8 cellular contexts compared by ENCODE assay signal in genomic region chr2:43228782-43229659, GRCh38. TPM values are rescaled to one million over a fixed set of nuclear protein-coding genes. Genes with fewer than 3 reads are reported as not detected.
A peak's percentile ranks its signal among the peaks of the same experiment; 100 is the strongest.
DNase-seq lines count a peak whose midpoint lies in the region; ATAC-seq and TF ChIP-seq lines count a peak whose summit lies in the region.
"Had no signal": no experiment of that assay in that cellular context is flagged by ENCODE, and none has a peak within 500 bp of the region (broad histone marks: within the 10 kb centered on the region; RNA-seq: fewer than 3 reads in every experiment).

No MANE protein-coding gene starts in this region.

- H4K20me1 ChIP-seq in GM23338 (replicated peaks; ENCODE audit: insufficient read depth): peaks cover under 1% of the 10 kb centered on the region; the same call in 1 of the 2 replicates

- ATAC-seq in GM23338: no peak
- peak; percentile 9 for ATAC-seq in T-helper 17 cell
- ATAC-seq in esophagus mucosa: no peak
- ATAC-seq in activated CD4-positive, CD25-positive, alpha-beta regulatory T cell treated with anti-CD3 and anti-CD28 coated beads, Interleukin-2, amount 50 U/mL, for 24 hours: no peak

- H3K4me1 Mint-ChIP-seq in GM23338: peaks cover 35% of the 10 kb centered on the region
- H3K4me1 Mint-ChIP-seq in T-helper 17 cell: peaks cover 18% of the 10 kb centered on the region

- H3K4me2 ChIP-seq in GM23338: 0 out of 2 replicates have a peak overlapping the region, but pooled peaks have one; percentile 79

- no peak for TF ChIP-seq POLR2A in esophagus squamous epithelium (IDR thresholded peaks at IDR 0.05)

- peaks cover 12% of the 10 kb centered on the region; the same call in 1 of the 2 replicates for H3F3A ChIP-seq in GM23338 (replicated peaks; ENCODE audit: low read depth)

- no peak for DNase-seq in GM23338 (ENCODE audit: low spot score)
- DNase-seq in T-helper 17 cell: peak in 1 of 3 donors; percentile 25
- no peak for DNase-seq in esophagus squamous epithelium (lab: John Stamatoyannopoulos, UW)
- DNase-seq in GM10266 (ENCODE audit: extremely low spot score): no peak

- H3K9me3 ChIP-seq in T-helper 17 cell (ENCODE audit: control insufficient read depth, low read length, poor library complexity, severe bottlenecking): no peaks in the 10 kb centered on the region
- H3K9me3 ChIP-seq in esophagus squamous epithelium: no peaks in the 10 kb centered on the region
- H3K9me3 ChIP-seq in skeletal muscle tissue (ENCODE audit: control insufficient read depth in 3 of 3, low read length in 3 of 3): no peaks in the 10 kb centered on the region

- peak overlapping the region; percentile 28; the same call in 2 of the 3 replicates for H3K4me3 Mint-ChIP-seq in GM23338
- peak overlapping the region; percentile 83 for H3K4me3 Mint-ChIP-seq in T-helper 17 cell

- H3K9me3 Mint-ChIP-seq in GM23338: no peaks in the 10 kb centered on the region

- no peak overlapping the region for H3K9ac ChIP-seq in skeletal muscle tissue (ENCODE audit: low read depth in 1 of 3, low read length in 3 of 3)

- H3K27me3 ChIP-seq in GM23338 (ENCODE audit: insufficient read depth) (no peaks in the 10 kb centered on the region), esophagus squamous epithelium (no peaks in the 10 kb centered on the region), skeletal muscle tissue (ENCODE audit: control insufficient read depth in 3 of 3, insufficient read depth in 3 of 3, low read length in 3 of 3) (no peaks in the 10 kb centered on the region)

- TF ChIP-seq CTCF in GM23338 (conservative IDR thresholded peaks at IDR 0.05; ENCODE audit: low read depth in 2 of 2) (no peak), esophagus squamous epithelium (IDR thresholded peaks at IDR 0.05) (no peak), GM10266 (IDR thresholded peaks at IDR 0.05; ENCODE audit: control insufficient read depth, insufficient read depth, low read depth, missing control alignments) (no peak)

- H3K27ac ChIP-seq in GM23338 (ENCODE audit: low read depth) (no peak overlapping the region), esophagus squamous epithelium (peak overlapping the region; percentile 96 to 100 (median 98)), skeletal muscle tissue (ENCODE audit: low read depth, low read length) (peak overlapping the region; percentile 96)
- H3K27ac ChIP-seq: SK-N-MC had no signal

- H2AFZ ChIP-seq in GM23338: no peak overlapping the region

- WGBS in esophagus squamous epithelium, 2 donors: 30 to 31% methylated on average over 6 of the region's 6 CpGs

- H3K4me1 ChIP-seq in GM23338 (ENCODE audit: insufficient read depth): peaks cover 25% of the 10 kb centered on the region
- peaks cover 11 to 33% (median 19%) of the 10 kb centered on the region in 3 donors for H3K4me1 ChIP-seq in esophagus squamous epithelium
- H3K4me1 ChIP-seq in skeletal muscle tissue (ENCODE audit: control insufficient read depth in 3 of 3, insufficient read depth in 3 of 3, low read length in 3 of 3): peaks cover 19 to 27% (median 22%) of the 10 kb centered on the region in 3 donors

- H3K9me2 ChIP-seq in GM23338 (ENCODE audit: insufficient read depth): no peaks in the 10 kb centered on the region

- H3K36me3 ChIP-seq in GM23338 (ENCODE audit: insufficient read depth) (0 out of 2 replicates have a peak, but pooled peaks cover under 1% of the 10 kb centered on the region), esophagus squamous epithelium (peaks cover 4 to 47% (median 15%) of the 10 kb centered on the region in 3 donors), skeletal muscle tissue (ENCODE audit: control insufficient read depth in 3 of 3, insufficient read depth in 3 of 3, low read length in 3 of 3) (peaks cover 6 to 13% (median 11%) of the 10 kb centered on the region in 3 donors)

- intact Hi-C loops in esophagus squamous epithelium (cut with DNase I): loop anchor here (10.0 kb wide), 1 partner anchor 254 kb away; no protein-coding TSS in a partner anchor

- H3K27ac Mint-ChIP-seq in GM23338 (peak overlapping the region; percentile 3; the same call in 1 of the 2 replicates), T-helper 17 cell (peak overlapping the region; percentile 93)

- H3K27me3 Mint-ChIP-seq in GM23338 (ENCODE audit: insufficient read depth, low read depth, poor library complexity): peaks cover 15% of the 10 kb centered on the region
- no peaks in the 10 kb centered on the region for H3K27me3 Mint-ChIP-seq in T-helper 17 cell

- H3K4me3 ChIP-seq in GM23338 (no peak overlapping the region), esophagus squamous epithelium (peak overlapping the region in 2 of 4 donors; percentile 79 to 92), skeletal muscle tissue (ENCODE audit: low read length in 3 of 3) (no peak overlapping the region)
- H3K4me3 ChIP-seq: SK-N-MC had no signal

- H3K36me3 Mint-ChIP-seq in GM23338 (ENCODE audit: low read depth) (peaks cover 21% of the 10 kb centered on the region), T-helper 17 cell (ENCODE audit: low read depth) (peaks cover 5% of the 10 kb centered on the region)

- H3K79me2 ChIP-seq in GM23338 (replicated peaks; ENCODE audit: insufficient read depth): peaks cover 31% of the 10 kb centered on the region

TF ChIP-seq in GM23338, 12 proteins besides CTCF, POLR2A, EP300 and RAD21:
- TF ChIP-seq ZNF462 (CRISPR knock-in tag; IDR thresholded peaks at IDR 0.05) (no peak), EZH2 (IDR thresholded peaks at IDR 0.05; ENCODE audit: low read depth, unreplicated experiment) (no peak), NANOG (IDR thresholded peaks at IDR 0.05; ENCODE audit: borderline replicate concordance) (no peak)

RNA-seq across cellular contexts. Expression of gene ZFP36L2, which starts 2.6 kb away (rescaled TPM):
- total RNA-seq in GM23338 (2014; rRNA removed; shearing (Covaris generic)): 37.9 and 43.0 TPM in 2 replicates
- 38.4 and 39.6 TPM in 2 replicates for polyA plus RNA-seq in GM23338 (2016; fragmentation: Nextera tagmentation; extraction: Ambion mirVana)
- total RNA-seq in T-helper 17 cell (100 to 1,000 TPM; 501 to 627 TPM), esophagus squamous epithelium (10 to 100 TPM; 26.6 to 87.7 (median 41.8) TPM), skeletal muscle tissue (14.1 TPM), esophagus mucosa (71.0 TPM)
